23 cellular contexts compared by ENCODE assay signal in the genomic region with DNA sequence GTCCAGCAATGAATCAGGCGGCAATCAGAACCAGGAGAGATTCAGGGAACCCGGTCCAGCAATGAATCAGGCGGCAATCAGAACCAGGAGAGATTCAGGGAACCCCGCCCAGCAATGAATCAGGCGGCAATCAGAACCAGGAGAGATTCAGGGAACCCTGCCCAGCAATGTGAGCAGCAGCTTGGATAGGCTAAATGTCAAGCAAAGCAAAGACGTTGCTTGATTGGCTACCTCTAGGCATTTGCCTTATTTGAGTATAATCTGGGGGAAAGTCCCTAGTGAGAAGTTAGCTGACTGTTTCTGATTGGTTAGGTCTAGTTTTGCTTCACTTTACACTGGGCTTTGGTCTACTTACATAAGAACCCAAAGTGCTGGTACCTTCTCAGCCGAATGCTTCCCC.
DNase-seq lines count a peak whose midpoint lies in the region; ATAC-seq, FAIRE-seq and TF ChIP-seq lines count a peak whose summit lies in the region.
"Had no signal": no experiment of that assay in that cellular context is flagged by ENCODE, and none has a peak within 500 bp of the region (broad histone marks: within the 10 kb centered on the region; RNA-seq: fewer than 3 reads in every experiment).

No MANE protein-coding gene starts in this region.

- no peak overlapping the region for H3K9ac ChIP-seq in colonic mucosa (ENCODE audit: low read depth in 2 of 2, low read length in 2 of 2)

- no peaks in the 10 kb centered on the region for H3K36me3 ChIP-seq in bronchial epithelial cell (ENCODE audit: control insufficient read depth, insufficient read depth, low read length)
- H3K36me3 ChIP-seq in colonic mucosa: no peaks in the 10 kb centered on the region
- H3K36me3 ChIP-seq: ascending aorta, BE2C, lower lobe of right lung had no signal

- H3K27me3 ChIP-seq in bronchial epithelial cell (ENCODE audit: control insufficient read depth, insufficient read depth, low read length) (no peaks in the 10 kb centered on the region), colonic mucosa (no peaks in the 10 kb centered on the region)
- H3K27me3 ChIP-seq: ascending aorta, BE2C, foreskin keratinocyte had no signal

- ATAC-seq in omental fat pad (ENCODE audit: low FRiP score): peak; percentile 79
- ATAC-seq in Right ventricle myocardium superior (ENCODE audit: poor library complexity): no peak
- no peak for ATAC-seq in HG03469 (IDR thresholded peaks at IDR 0.05; ENCODE audit: unreplicated experiment)
- ATAC-seq: activated CD4-positive, alpha-beta T cell treated with anti-CD3 and anti-CD28 coated beads for 36 hours; lower lobe of right lung; psoas muscle had no signal

- H3K27ac ChIP-seq in colonic mucosa: no peak overlapping the region
- H3K27ac ChIP-seq: foreskin keratinocyte, lower lobe of right lung, psoas muscle had no signal

- intact Hi-C loops in Right ventricle myocardium superior (cut with DNase I): no loop called here
- intact Hi-C loops in colonic mucosa (cut with DNase I): no loop called here

- H3K4me1 ChIP-seq in colonic mucosa: no peaks in the 10 kb centered on the region
- H3K4me1 ChIP-seq: ascending aorta, BE2C, Caco-2, foreskin keratinocyte, lower lobe of right lung, psoas muscle had no signal

- TF ChIP-seq CTCF in bronchial epithelial cell (IDR thresholded peaks at IDR 0.05; ENCODE audit: insufficient read depth, low read length, severe bottlenecking): no peak
- TF ChIP-seq CTCF in omental fat pad (IDR thresholded peaks at IDR 0.05): no peak
- no peak for TF ChIP-seq CTCF in colonic mucosa (IDR thresholded peaks at IDR 0.05)

- DNase-seq in Daoy (ENCODE audit: low read depth) (peak; percentile 21), NCI-H226 (peak; percentile 62), bronchial epithelial cell (ENCODE audit: low read depth) (peak; percentile 0), omental fat pad (ENCODE audit: low spot score) (no peak), GM19238 (ENCODE audit: insufficient read length, low spot score) (no peak), Right ventricle myocardium superior (no peak), colonic mucosa (no peak)
- DNase-seq: activated CD4-positive, alpha-beta T cell treated with anti-CD3 and anti-CD28 coated beads for 36 hours; activated naive CD4-positive, alpha-beta T cell treated with anti-CD3 and anti-CD28 coated beads, Interleukin-2, amount 50 U/mL, for 16 hours; BE2C; Caco-2; DND-41; lower lobe of right lung; NCI-H1105 treated with DMSO at 0.1 percent for 48 hours; NCI-H524; small intestine; stimulated activated CD4-positive, alpha-beta T cell treated with anti-CD3 and anti-CD28 coated beads, Interleukin-2, amount 100 ng/mL, for 48 hours; SW 1271 had no signal

- no peak for FAIRE-seq in bronchial epithelial cell (lab: Jason Lieb, UNC)
- FAIRE-seq: keratinocyte, small intestine had no signal

- H3K9me3 ChIP-seq in colonic mucosa: no peaks in the 10 kb centered on the region
- H3K9me3 ChIP-seq: ascending aorta, BE2C, Caco-2, lower lobe of right lung had no signal

- no peak overlapping the region for H3K4me3 ChIP-seq in bronchial epithelial cell (ENCODE audit: low read depth, low read length)
- H3K4me3 ChIP-seq in colonic mucosa: no peak overlapping the region
- H3K4me3 ChIP-seq: ascending aorta, lower lobe of right lung, psoas muscle had no signal

Comparison
In these comparisons a context has a peak if more than half of its experiments do, and no peak if none do; other contexts are left out.
1. DNase-seq: peak in Daoy (single experiment), NCI-H226 (single experiment) and bronchial epithelial cell (single experiment); none in omental fat pad (single experiment), GM19238 (single experiment), Right ventricle myocardium superior (single experiment) and colonic mucosa (single experiment).